8 cellular contexts compared by ENCODE assay signal in genomic region chr5:149141957-149142851, GRCh38. TPM values are rescaled to one million over a fixed set of nuclear protein-coding genes. Genes with fewer than 3 reads are reported as not detected.
DNase-seq lines count a peak whose midpoint lies in the region; ATAC-seq lines count a peak whose summit lies in the region.

No MANE protein-coding gene starts in this region.

- H3K36me3 ChIP-seq in ACC112 (ENCODE audit: insufficient read depth, low read length) (peaks cover 26% of the 10 kb centered on the region), iPS-20b (ENCODE audit: insufficient read depth, low read depth, low read length) (no peaks in the 10 kb centered on the region), skeletal muscle tissue (ENCODE audit: control insufficient read depth in 3 of 3, insufficient read depth in 3 of 3, low read length in 3 of 3) (no peaks in the 10 kb centered on the region)

- peak overlapping the region; percentile 89 for H3K27ac ChIP-seq in ACC112 (ENCODE audit: low read depth, low read length)
- no peak overlapping the region for H3K27ac ChIP-seq in iPS-20b (ENCODE audit: low read length)
- H3K27ac ChIP-seq in skeletal muscle tissue (ENCODE audit: low read depth, low read length) = peak overlapping the region; percentile 82

- H3K27me3 ChIP-seq in ACC112 (ENCODE audit: insufficient read depth, low read length) (no peaks in the 10 kb centered on the region), iPS-20b (ENCODE audit: insufficient read depth, low read length) (peaks cover 27% of the 10 kb centered on the region), skeletal muscle tissue (ENCODE audit: control insufficient read depth in 3 of 3, insufficient read depth in 3 of 3, low read length in 3 of 3) (no peaks in the 10 kb centered on the region)

- H3K4me1 ChIP-seq in ACC112 (ENCODE audit: control insufficient read depth, insufficient read depth, low read length, unreplicated experiment) (peaks cover 20% of the 10 kb centered on the region), iPS-20b (ENCODE audit: insufficient read depth, low read length) (no peaks in the 10 kb centered on the region), skeletal muscle tissue (ENCODE audit: control insufficient read depth in 3 of 3, insufficient read depth in 3 of 3, low read length in 3 of 3) (peaks cover 22 to 31% (median 29%) of the 10 kb centered on the region in 3 donors)

- peak overlapping the region; percentile 98 for H3K4me3 ChIP-seq in ACC112 (ENCODE audit: low read depth, low read length)
- peak overlapping the region; percentile 73 for H3K4me3 ChIP-seq in iPS-20b (ENCODE audit: low read length)
- peak overlapping the region; percentile 78 to 83 (median 79) for H3K4me3 ChIP-seq in skeletal muscle tissue (ENCODE audit: low read length in 3 of 3)

- H3K9ac ChIP-seq in iPS-20b (ENCODE audit: low read depth, low read length) (no peak overlapping the region), skeletal muscle tissue (ENCODE audit: low read depth in 1 of 3, low read length in 3 of 3) (peak overlapping the region; percentile 72 to 81 (median 80))

- ATAC-seq in HG02938 (IDR thresholded peaks at IDR 0.05; ENCODE audit: unreplicated experiment) (peak; percentile 7), GM19395 (IDR thresholded peaks at IDR 0.05; ENCODE audit: unreplicated experiment) (no peak)

- H2AFZ ChIP-seq in ACC112 (ENCODE audit: low read length, unreplicated experiment) = peak overlapping the region; percentile 33

- H3K9me3 ChIP-seq in iPS-20b (ENCODE audit: insufficient read depth, low read depth, low read length) (no peaks in the 10 kb centered on the region), skeletal muscle tissue (ENCODE audit: control insufficient read depth in 3 of 3, low read length in 3 of 3) (no peaks in the 10 kb centered on the region)

- DNase-seq in anterior cingulate cortex (lab: John Stamatoyannopoulos, UW) (peak in 41 of 58 donors; percentile 8 to 76 (median 37)), HuH-7.5 (ENCODE audit: low spot score) (no peak)
- DNase-seq in activated CD8-positive, alpha-beta memory T cell treated with anti-CD3 and anti-CD28 coated beads for 24 hours = no peak

- H3K79me2 ChIP-seq in ACC112 (ENCODE audit: control insufficient read depth, insufficient read depth, low read length, unreplicated experiment) = peaks cover 61% of the 10 kb centered on the region

RNA-seq across cellular contexts. Expression of gene ABLIM3, which starts 0.9 kb away (rescaled TPM):
- total RNA-seq in skeletal muscle tissue = 15.1 TPM

Comparison
In these comparisons a context has a peak if more than half of its experiments do, and no peak if none do; other contexts are left out.
1. DNase-seq: peak in anterior cingulate cortex (41 of 58); none in activated CD8-positive, alpha-beta memory T cell treated with anti-CD3 and anti-CD28 coated beads for 24 hours (single experiment) and HuH-7.5 (single experiment).
2. Peak in every context shown above with its lines, with median percentiles within 50 percentile points of each other: H3K4me3 ChIP-seq.